In the genomic region with DNA sequence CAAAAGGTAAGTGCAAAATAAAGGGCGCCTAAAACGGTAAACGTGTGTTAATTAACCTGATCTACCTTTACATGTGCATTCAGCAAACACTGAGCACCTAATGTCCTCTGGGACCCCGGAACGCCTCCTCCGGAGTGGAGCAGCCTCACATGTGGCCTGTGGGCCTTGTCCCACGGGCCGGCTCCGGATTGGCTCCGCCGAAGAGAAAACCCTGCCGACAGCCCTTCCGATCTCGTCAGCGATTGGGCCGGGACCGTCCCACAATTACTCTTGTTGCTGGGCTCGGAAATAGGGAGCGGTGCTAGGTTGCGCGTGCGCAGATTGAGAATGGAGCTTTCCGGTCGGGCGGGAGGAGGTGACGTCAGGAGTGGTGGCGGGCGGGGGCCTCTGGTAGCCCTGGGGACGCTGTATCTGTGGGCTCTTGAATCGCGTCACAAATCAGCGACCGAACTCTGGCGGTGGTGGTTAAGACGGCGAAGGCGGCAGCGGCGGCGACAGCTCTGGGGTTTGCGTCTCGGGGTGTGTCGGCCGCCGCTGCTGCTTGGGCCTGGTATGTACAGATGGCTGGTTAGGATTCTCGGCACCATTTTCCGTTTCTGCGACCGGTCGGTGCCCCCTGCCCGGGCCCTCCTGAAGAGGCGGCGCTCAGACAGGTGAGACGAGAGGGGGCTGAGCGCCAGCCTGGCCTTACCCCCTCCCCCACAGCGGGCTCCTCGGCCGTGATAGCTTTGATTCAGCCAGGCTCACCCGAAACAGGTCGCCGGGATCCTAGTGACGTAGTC, we compare ENCODE assay signal across 8 cellular contexts. TPM values are rescaled to one million over a fixed set of nuclear protein-coding genes. Genes with fewer than 3 reads are reported as not detected.
DNase-seq lines count a peak whose midpoint lies in the region; ATAC-seq and TF ChIP-seq lines count a peak whose summit lies in the region.

TSS of gene SENP2 (plus strand) at position 434 of the 782 bp plus-strand sequence. CDS start at position 553, 119 bp downstream.

- H3K9ac ChIP-seq in mucosa of rectum (ENCODE audit: low read depth in 1 of 2, low read length in 2 of 2): peak within 1 kb of the TSS; percentile 93 to 99

- H3K9me3 ChIP-seq in Panc1 (ENCODE audit: control insufficient read depth, insufficient read depth, low read depth, low read length): no peaks in the 10 kb centered on the region
- H3K9me3 ChIP-seq in mucosa of rectum (ENCODE audit: control insufficient read depth in 2 of 2, low read length in 2 of 2): no peaks in the 10 kb centered on the region

- H3K36me3 Mint-ChIP-seq in activated T-cell treated with anti-CD3 and anti-CD28 coated beads, Interleukin-2, amount 50 U/mL, for 4 hours (ENCODE audit: insufficient read depth): no peaks in the 10 kb centered on the region

- H3K27me3 ChIP-seq in Panc1 (ENCODE audit: control insufficient read depth, insufficient read depth, low read length) (no peaks in the 10 kb centered on the region), mucosa of rectum (ENCODE audit: control insufficient read depth in 2 of 2, insufficient read depth in 2 of 2, low read length in 2 of 2) (no peaks in the 10 kb centered on the region)

- DNase-seq in DMS53 (lab: John Stamatoyannopoulos, UW) (peak; percentile 98), KG1 (lab: John Stamatoyannopoulos, UW) (peak; percentile 96), Panc1 (ENCODE audit: low read depth, low spot score) (peak; percentile 98), erythroblast (lab: John Stamatoyannopoulos, UW) (peak; percentile 100)
- peak; percentile 99 for DNase-seq in activated T-cell treated with anti-CD3 and anti-CD28 coated beads, Interleukin-2, amount 50 U/mL, for 4 hours
- peak; percentile 100 for DNase-seq in stimulated activated CD8-positive, alpha-beta memory T cell treated with anti-CD3 and anti-CD28 coated beads, Interleukin-4, amount 100 ng/mL, for 48 hours

- CTCF ChIA-PET in Panc1 (lab: Charles Lee): interaction anchor here (0.5 to 1.1 kb wide), 3 partner anchors 38 to 193 kb away, joined by 3 to 8 read pairs (median 3); no protein-coding TSS in a partner anchor

- H3K4me1 Mint-ChIP-seq in activated T-cell treated with anti-CD3 and anti-CD28 coated beads, Interleukin-2, amount 50 U/mL, for 4 hours (ENCODE audit: low read depth): peaks cover 32% of the 10 kb centered on the region

- H3K4me3 Mint-ChIP-seq in activated T-cell treated with anti-CD3 and anti-CD28 coated beads, Interleukin-2, amount 50 U/mL, for 4 hours: peak within 1 kb of the TSS; percentile 93

- H3K4me1 ChIP-seq in Panc1 (ENCODE audit: control insufficient read depth, insufficient read depth, low read length) (peaks cover 4% of the 10 kb centered on the region; the same call in 1 of the 2 replicates), mucosa of rectum (ENCODE audit: control insufficient read depth in 2 of 2, insufficient read depth in 2 of 2, low read length in 2 of 2) (peaks cover 13 to 18% of the 10 kb centered on the region in 2 donors)

- H3K36me3 ChIP-seq in Panc1 (ENCODE audit: control insufficient read depth, insufficient read depth, low read length) (no peaks in the 10 kb centered on the region), mucosa of rectum (ENCODE audit: control insufficient read depth in 2 of 2, insufficient read depth in 2 of 2, low read length in 2 of 2) (peaks cover 0 to 3% of the 10 kb centered on the region in 2 donors)

- H3K4me3 ChIP-seq in Panc1 (ENCODE audit: low read depth in 2 of 2, low read length in 2 of 2) (peak within 1 kb of the TSS; percentile 85 to 86), mucosa of rectum (ENCODE audit: low read length in 2 of 2) (peak within 1 kb of the TSS; percentile 89 to 95)

- peak within 1 kb of the TSS; percentile 82 for H3K27ac ChIP-seq in Panc1 (ENCODE audit: low read length)
- H3K27ac ChIP-seq in mucosa of rectum (ENCODE audit: low read depth in 2 of 2, low read length in 2 of 2): peak within 1 kb of the TSS; percentile 97 to 98

- peak; percentile 94 for ATAC-seq in GM21723 (IDR thresholded peaks at IDR 0.05; ENCODE audit: unreplicated experiment)
- ATAC-seq in Panc1: peak; percentile 100
- peak; percentile 98 to 99 for ATAC-seq in activated T-cell treated with anti-CD3 and anti-CD28 coated beads, Interleukin-2, amount 50 U/mL, for 4 hours

- peak; percentile 91 for TF ChIP-seq POLR2A in erythroblast (IDR thresholded peaks at IDR 0.05; ENCODE audit: low read length)

- in situ Hi-C loops in Panc1 (cut with HindIII; ENCODE audit: low pct_unique_long_range_greater_than_20kb, low sequenced_read_pairs): no loop called here

- H3K27me3 Mint-ChIP-seq in activated T-cell treated with anti-CD3 and anti-CD28 coated beads, Interleukin-2, amount 50 U/mL, for 4 hours (ENCODE audit: low read depth): no peaks in the 10 kb centered on the region

- intact Hi-C loops in Panc1 (cut with micrococcal nuclease; ENCODE audit: unreplicated experiment): no loop called here

- no peak for TF ChIP-seq CTCF in Panc1 (IDR thresholded peaks at IDR 0.05)

- POLR2A ChIA-PET in Panc1 (lab: Charles Lee): interaction anchor here (0.6 to 0.7 kb wide), 5 partner anchors 8 to 381 kb away, joined by 3 to 8 read pairs (median 4); no protein-coding TSS in a partner anchor

- BruUV-seq in Panc1 (replicated peaks; lab: Mats Ljungman, UMichigan): no TSS peak

- H3K9me3 Mint-ChIP-seq in activated T-cell treated with anti-CD3 and anti-CD28 coated beads, Interleukin-2, amount 50 U/mL, for 4 hours: no peaks in the 10 kb centered on the region

RNA-seq across cellular contexts. Expression of gene SENP2, which starts in this region (rescaled TPM):
- total RNA-seq in Panc1 (2021; ENCODE audit: unreplicated experiment): 52.7 TPM
- 14.7 TPM for polyA plus RNA-seq in Panc1 (2012; ENCODE audit: insufficient read length)
- total RNA-seq in activated T-cell treated with anti-CD3 and anti-CD28 coated beads, Interleukin-2, amount 50 U/mL, for 4 hours: 10 to 100 TPM; 33.0 to 43.4 (median 40.3) TPM

Comparison
In these comparisons a context has a peak if more than half of its experiments do, and no peak if none do; other contexts are left out.
1. Peak in every context shown above with its lines: DNase-seq, ATAC-seq, H3K4me3 ChIP-seq and H3K27ac ChIP-seq.